10 cellular contexts compared by ENCODE assay signal in the genomic region with DNA sequence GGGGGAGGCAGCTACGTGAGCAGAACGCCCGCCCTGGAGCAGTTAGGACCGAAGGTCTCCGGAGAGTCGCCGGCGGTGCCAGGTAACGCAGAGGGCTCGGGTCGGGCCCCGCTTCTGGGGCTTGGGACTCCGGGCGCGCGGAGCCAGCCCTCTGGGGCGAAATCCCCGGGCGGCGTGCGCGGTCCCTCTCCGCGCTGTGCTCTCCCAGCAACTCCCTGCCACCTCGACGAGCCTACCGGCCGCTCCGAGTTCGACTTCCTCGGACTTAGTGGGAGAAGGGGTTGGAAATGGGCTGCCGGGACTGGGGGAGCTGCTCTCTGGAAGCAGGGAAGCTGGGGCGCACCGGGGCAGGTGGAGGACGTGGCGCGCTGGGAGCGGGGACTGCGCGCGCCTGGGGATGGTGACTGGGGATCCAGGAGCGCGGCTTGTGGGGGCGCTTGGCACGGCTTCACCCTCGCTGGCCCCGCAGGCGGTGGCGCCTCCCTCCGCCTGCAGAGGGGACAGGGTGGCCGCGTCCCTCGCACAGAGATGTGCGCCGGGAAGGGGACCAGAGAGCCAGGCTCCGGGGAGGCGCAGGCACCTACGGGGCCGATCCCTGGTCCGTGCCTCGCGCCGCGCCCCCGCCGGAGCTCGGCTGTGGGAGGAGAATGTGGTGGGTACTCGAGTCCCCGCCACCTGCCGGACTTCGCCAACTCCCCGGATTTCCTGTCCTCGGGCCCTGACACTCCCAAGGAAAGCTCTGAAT. TPM values are rescaled to one million over a fixed set of nuclear protein-coding genes. Genes with fewer than 3 reads are reported as not detected.
DNase-seq lines count a peak whose midpoint lies in the region; ATAC-seq and TF ChIP-seq lines count a peak whose summit lies in the region.
"Had no signal": no experiment of that assay in that cellular context is flagged by ENCODE, and none has a peak within 500 bp of the region (broad histone marks: within the 10 kb centered on the region; RNA-seq: fewer than 3 reads in every experiment).

No MANE protein-coding gene starts in this region.

- ATAC-seq in SK-N-SH treated with all-trans-retinoic acid at 6 μM for 48 hours (peak; percentile 75), left cardiac atrium (peak; percentile 42 to 43)
- ATAC-seq: Panc1 had no signal

- intact Hi-C loops in left cardiac atrium (cut with DNase I) (no loop called here), posterior cingulate gyrus (cut with DNase I) (loop anchor here (5.0 kb wide), 1 partner anchor 73 kb away; no protein-coding TSS in a partner anchor)

- DNase-seq in Daoy (ENCODE audit: low read depth): peak; percentile 16
- DNase-seq in left cardiac atrium: peak; percentile 24
- DNase-seq in posterior cingulate gyrus: peak; percentile 39 to 94 (median 46)
- DNase-seq in stimulated activated CD4-positive, alpha-beta T cell treated with anti-CD3 and anti-CD28 coated beads, Interleukin-4, amount 100 ng/mL, for 4 hours: no peak
- DNase-seq in AML-193 (lab: John Stamatoyannopoulos, UW): no peak
- DNase-seq in HUDEP-2 (lab: John Stamatoyannopoulos, UW; ENCODE audit: unreplicated experiment in 76 of 76): no peak
- DNase-seq in stimulated activated CD4-positive, alpha-beta T cell treated with anti-CD3 and anti-CD28 coated beads, Interleukin-4, amount 100 ng/mL, for 24 hours: no peak

TF ChIP-seq in SK-N-SH treated with all-trans-retinoic acid at 6 μM for 48 hours, 23 proteins besides CTCF, POLR2A, EP300 and RAD21:
- no peak for TF ChIP-seq PPARA (CRISPR knock-in tag; IDR thresholded peaks at IDR 0.05; ENCODE audit: borderline replicate concordance)
- TF ChIP-seq OSR1 (CRISPR knock-in tag; IDR thresholded peaks at IDR 0.05): no peak
- no peak for TF ChIP-seq BACH2 (CRISPR knock-in tag; IDR thresholded peaks at IDR 0.05; ENCODE audit: borderline replicate concordance)
- no peak for TF ChIP-seq TSHZ2 (CRISPR knock-in tag; IDR thresholded peaks at IDR 0.05)
- TF ChIP-seq, protein P1, sequence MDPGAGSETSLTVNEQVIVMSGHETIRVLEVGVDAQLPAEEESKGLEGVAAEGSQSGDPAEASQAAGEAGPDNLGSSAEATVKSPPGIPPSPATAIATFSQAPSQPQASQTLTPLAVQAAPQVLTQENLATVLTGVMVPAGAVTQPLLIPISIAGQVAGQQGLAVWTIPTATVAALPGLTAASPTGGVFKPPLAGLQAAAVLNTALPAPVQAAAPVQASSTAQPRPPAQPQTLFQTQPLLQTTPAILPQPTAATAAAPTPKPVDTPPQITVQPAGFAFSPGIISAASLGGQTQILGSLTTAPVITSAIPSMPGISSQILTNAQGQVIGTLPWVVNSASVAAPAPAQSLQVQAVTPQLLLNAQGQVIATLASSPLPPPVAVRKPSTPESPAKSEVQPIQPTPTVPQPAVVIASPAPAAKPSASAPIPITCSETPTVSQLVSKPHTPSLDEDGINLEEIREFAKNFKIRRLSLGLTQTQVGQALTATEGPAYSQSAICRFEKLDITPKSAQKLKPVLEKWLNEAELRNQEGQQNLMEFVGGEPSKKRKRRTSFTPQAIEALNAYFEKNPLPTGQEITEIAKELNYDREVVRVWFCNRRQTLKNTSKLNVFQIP (CRISPR knock-in tag; IDR thresholded peaks at IDR 0.05; ENCODE audit: borderline replicate concordance, low read depth): no peak
- TF ChIP-seq ZNF565 (CRISPR knock-in tag; conservative IDR thresholded peaks at IDR 0.05; ENCODE audit: low read depth): no peak
- no peak for TF ChIP-seq TCF4 (CRISPR knock-in tag; IDR thresholded peaks at IDR 0.05; ENCODE audit: borderline replicate concordance)
- no peak for TF ChIP-seq ARNTL (CRISPR knock-in tag; IDR thresholded peaks at IDR 0.05; ENCODE audit: borderline replicate concordance, low read depth)
- no peak for TF ChIP-seq ZNF70 (CRISPR knock-in tag; IDR thresholded peaks at IDR 0.05)
- TF ChIP-seq ESRRG (CRISPR knock-in tag; IDR thresholded peaks at IDR 0.05): no peak
- no peak for TF ChIP-seq ZFP30 (CRISPR knock-in tag; IDR thresholded peaks at IDR 0.05)
- no peak for TF ChIP-seq ZC3H10 (CRISPR knock-in tag; IDR thresholded peaks at IDR 0.05)
- TF ChIP-seq ISL1 (CRISPR knock-in tag; IDR thresholded peaks at IDR 0.05): no peak
- no peak for TF ChIP-seq RARB (CRISPR knock-in tag; IDR thresholded peaks at IDR 0.05)
- no peak for TF ChIP-seq CREB5 (CRISPR knock-in tag; IDR thresholded peaks at IDR 0.05; ENCODE audit: low read depth)
- no peak for TF ChIP-seq SNAI2 (CRISPR knock-in tag; IDR thresholded peaks at IDR 0.05)
- TF ChIP-seq ZFP3 (CRISPR knock-in tag; IDR thresholded peaks at IDR 0.05): no peak
- no peak for TF ChIP-seq ZNF8 (CRISPR knock-in tag; IDR thresholded peaks at IDR 0.05)

RNA-seq across cellular contexts. Expression of gene CDH20, which starts 0.7 kb away (rescaled TPM):
- total RNA-seq in Daoy (2014; rRNA removed; shearing (Covaris generic)): 0.03 TPM in 1 of 2 replicates, not detected in the other
- total RNA-seq in left cardiac atrium: under 1 TPM in 1 of 2 donors, not detected in 1; 0.06 TPM
- total RNA-seq: myocyte had no signal

Comparison
In these comparisons a context has a peak if more than half of its experiments do, and no peak if none do; other contexts are left out.
1. DNase-seq: peak in Daoy (single experiment), left cardiac atrium (single experiment) and posterior cingulate gyrus (10 of 10); none in stimulated activated CD4-positive, alpha-beta T cell treated with anti-CD3 and anti-CD28 coated beads, Interleukin-4, amount 100 ng/mL, for 4 hours (0 of 2), AML-193 (0 of 2), HUDEP-2 (0 of 76) and stimulated activated CD4-positive, alpha-beta T cell treated with anti-CD3 and anti-CD28 coated beads, Interleukin-4, amount 100 ng/mL, for 24 hours (single experiment).